Comparison of ENCODE assay signal across 31 cellular contexts in the genomic region with DNA sequence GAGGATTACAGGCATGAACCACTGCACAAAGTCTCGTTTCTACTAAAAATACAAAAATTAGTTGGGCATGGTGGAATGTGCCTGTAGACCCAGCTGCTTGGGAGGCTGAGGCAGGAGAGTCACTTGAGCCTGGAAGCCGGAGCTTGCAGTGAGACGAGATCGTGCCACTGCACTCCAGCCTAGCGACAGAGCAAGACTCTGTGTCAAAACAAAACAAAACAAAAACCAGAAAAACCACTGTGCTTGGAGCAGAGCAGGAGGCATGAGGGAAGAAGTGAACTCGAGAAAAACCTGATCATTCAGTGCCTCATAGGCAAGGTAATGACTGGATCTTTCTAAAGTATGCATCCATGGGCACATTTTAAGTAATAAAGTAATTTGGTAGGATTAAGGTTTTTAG.
"Had no signal": no experiment of that assay in that cellular context is flagged by ENCODE, and none has a peak within 500 bp of the region (broad histone marks: within the 10 kb centered on the region; RNA-seq: fewer than 3 reads in every experiment).

No MANE protein-coding gene starts in this region.

- DNase-seq: activated CD4-positive, alpha-beta T cell treated with anti-CD3 and anti-CD28 coated beads for 36 hours; activated CD4-positive, alpha-beta T cell treated with anti-CD3 and anti-CD28 coated beads, Interleukin-2, amount 10 ng/mL, durations not matched to agents 7 days and 5 days; activated CD4-positive, alpha-beta T cell treated with anti-CD3 and anti-CD28 coated beads, Interleukin-2, amount 50 U/mL, for 48 hours; activated CD8-positive, alpha-beta T cell treated with anti-CD3 and anti-CD28 coated beads, Interleukin-2, amount 10 ng/mL, durations not matched to agents 7 days and 5 days; activated gamma-delta T cell; activated naive CD4-positive, alpha-beta T cell treated with Interleukin-2 at 50 U/mL for 16 hours; activated naive CD8-positive, alpha-beta T cell treated with anti-CD3 and anti-CD28 coated beads, Interleukin-2, amount 10 ng/mL, durations not matched to agents 7 days and 5 days; activated T-cell treated with anti-CD3 and anti-CD28 coated beads, Interleukin-2, amount 50 U/mL, for 24 hours; body of pancreas; NCI-H1105; NCI-H1417 treated with DMSO at 0.1 percent for 48 hours; NCI-H1694; NCI-H1930; NCI-H2081 treated with DMSO at 0.1 percent for 48 hours; NCI-H2171 treated with DMSO at 0.1 percent for 48 hours; NCI-H2227 treated with DMSO at 0.1 percent for 48 hours; NCI-H446; NCI-H510A treated with DMSO at 0.1 percent for 48 hours; NCI-H69; SHP77; SJCRH30 had no signal

- H3K9me3 ChIP-seq: body of pancreas, SJCRH30 had no signal

- H3K27ac ChIP-seq: body of pancreas, breast epithelium, SJCRH30, SK-N-MC had no signal

- ATAC-seq: activated CD4-positive, alpha-beta T cell treated with anti-CD3 and anti-CD28 coated beads for 36 hours; activated CD4-positive, CD25-positive, alpha-beta regulatory T cell treated with anti-CD3 and anti-CD28 coated beads, Interleukin-2, amount 50 U/mL, for 24 hours; activated CD8-positive, alpha-beta T cell treated with anti-CD3 and anti-CD28 coated beads, Interleukin-2, amount 10 ng/mL, durations not matched to agents 7 days and 5 days; body of pancreas; K562; Panc1; WTC11 had no signal

- H3K4me3 Mint-ChIP-seq: activated CD4-positive, alpha-beta T cell treated with anti-CD3 and anti-CD28 coated beads for 36 hours; activated CD4-positive, alpha-beta T cell treated with anti-CD3 and anti-CD28 coated beads, Interleukin-2, amount 10 ng/mL, durations not matched to agents 7 days and 5 days; activated CD8-positive, alpha-beta T cell treated with anti-CD3 and anti-CD28 coated beads, Interleukin-2, amount 10 ng/mL, durations not matched to agents 7 days and 5 days; activated naive CD4-positive, alpha-beta T cell treated with anti-CD3 and anti-CD28 coated beads, Interleukin-2, amount 50 U/mL, for 24 hours; activated naive CD8-positive, alpha-beta T cell treated with anti-CD3 and anti-CD28 coated beads, Interleukin-2, amount 10 ng/mL, durations not matched to agents 7 days and 5 days; activated T-cell treated with anti-CD3 and anti-CD28 coated beads, Interleukin-2, amount 50 U/mL, for 24 hours; T-helper 1 cell treated with Interleukin-12 subunit alpha and Interleukin-12 subunit beta and Interleukin-4 antibody, amounts not matched to agents 30 μg/mL and 1 μg/mL, for 36 hours; T-helper 2 cell treated with Interferon-gamma antibody and Interleukin-4, amounts not matched to agents 5 μg/mL and 100 μg/mL, for 36 hours; WTC11 had no signal

- H3K27me3 ChIP-seq: body of pancreas, breast epithelium, SJCRH30 had no signal

- H3K4me3 ChIP-seq: body of pancreas, breast epithelium, K562, SJCRH30, SK-N-MC had no signal

- H3K9me3 Mint-ChIP-seq: activated naive CD4-positive, alpha-beta T cell treated with anti-CD3 and anti-CD28 coated beads, Interleukin-2, amount 50 U/mL, for 24 hours; activated T-cell treated with anti-CD3 and anti-CD28 coated beads, Interleukin-2, amount 50 U/mL, for 24 hours had no signal

- H3K4me1 ChIP-seq: body of pancreas, breast epithelium, SJCRH30 had no signal

- H3K27ac Mint-ChIP-seq: activated CD4-positive, alpha-beta T cell treated with anti-CD3 and anti-CD28 coated beads for 36 hours; activated CD4-positive, alpha-beta T cell treated with anti-CD3 and anti-CD28 coated beads, Interleukin-2, amount 10 ng/mL, durations not matched to agents 7 days and 5 days; activated CD8-positive, alpha-beta T cell treated with anti-CD3 and anti-CD28 coated beads, Interleukin-2, amount 10 ng/mL, durations not matched to agents 7 days and 5 days; activated naive CD4-positive, alpha-beta T cell treated with anti-CD3 and anti-CD28 coated beads, Interleukin-2, amount 50 U/mL, for 24 hours; activated naive CD8-positive, alpha-beta T cell treated with anti-CD3 and anti-CD28 coated beads, Interleukin-2, amount 10 ng/mL, durations not matched to agents 7 days and 5 days; activated T-cell treated with anti-CD3 and anti-CD28 coated beads, Interleukin-2, amount 50 U/mL, for 24 hours; activated T-helper 2 cell treated with anti-CD3 and anti-CD28 coated beads, Interferon-gamma antibody, Interleukin-2, Interleukin-4, amounts not matched to agents 10 μg/mL and 5 μg/mL and 100 μg/mL, durations not matched to agents 14 hours and 24 hours and 36 hours; T-helper 1 cell treated with Interleukin-12 subunit alpha and Interleukin-12 subunit beta and Interleukin-4 antibody, amounts not matched to agents 30 μg/mL and 1 μg/mL, for 36 hours; T-helper 2 cell treated with Interferon-gamma antibody and Interleukin-4, amounts not matched to agents 5 μg/mL and 100 μg/mL, for 36 hours; WTC11 had no signal

- H3K4me1 Mint-ChIP-seq: activated CD4-positive, alpha-beta T cell treated with anti-CD3 and anti-CD28 coated beads for 36 hours; activated CD4-positive, alpha-beta T cell treated with anti-CD3 and anti-CD28 coated beads, Interleukin-2, amount 10 ng/mL, durations not matched to agents 7 days and 5 days; activated naive CD4-positive, alpha-beta T cell treated with anti-CD3 and anti-CD28 coated beads, Interleukin-2, amount 50 U/mL, for 24 hours; activated naive CD8-positive, alpha-beta T cell treated with anti-CD3 and anti-CD28 coated beads, Interleukin-2, amount 10 ng/mL, durations not matched to agents 7 days and 5 days had no signal

- H3K27me3 Mint-ChIP-seq: activated CD4-positive, alpha-beta T cell treated with anti-CD3 and anti-CD28 coated beads for 36 hours; activated CD4-positive, alpha-beta T cell treated with anti-CD3 and anti-CD28 coated beads, Interleukin-2, amount 10 ng/mL, durations not matched to agents 7 days and 5 days; activated naive CD4-positive, alpha-beta T cell treated with anti-CD3 and anti-CD28 coated beads, Interleukin-2, amount 50 U/mL, for 24 hours; activated naive CD8-positive, alpha-beta T cell treated with anti-CD3 and anti-CD28 coated beads, Interleukin-2, amount 10 ng/mL, durations not matched to agents 7 days and 5 days; activated T-cell treated with anti-CD3 and anti-CD28 coated beads, Interleukin-2, amount 50 U/mL, for 24 hours had no signal

- H3K36me3 Mint-ChIP-seq: activated naive CD4-positive, alpha-beta T cell treated with anti-CD3 and anti-CD28 coated beads, Interleukin-2, amount 50 U/mL, for 24 hours; activated naive CD8-positive, alpha-beta T cell treated with anti-CD3 and anti-CD28 coated beads, Interleukin-2, amount 10 ng/mL, durations not matched to agents 7 days and 5 days had no signal

- H3K36me3 ChIP-seq: breast epithelium, SJCRH30 had no signal
